Comparison of ENCODE assay signal across 1 cellular context in the genomic region with DNA sequence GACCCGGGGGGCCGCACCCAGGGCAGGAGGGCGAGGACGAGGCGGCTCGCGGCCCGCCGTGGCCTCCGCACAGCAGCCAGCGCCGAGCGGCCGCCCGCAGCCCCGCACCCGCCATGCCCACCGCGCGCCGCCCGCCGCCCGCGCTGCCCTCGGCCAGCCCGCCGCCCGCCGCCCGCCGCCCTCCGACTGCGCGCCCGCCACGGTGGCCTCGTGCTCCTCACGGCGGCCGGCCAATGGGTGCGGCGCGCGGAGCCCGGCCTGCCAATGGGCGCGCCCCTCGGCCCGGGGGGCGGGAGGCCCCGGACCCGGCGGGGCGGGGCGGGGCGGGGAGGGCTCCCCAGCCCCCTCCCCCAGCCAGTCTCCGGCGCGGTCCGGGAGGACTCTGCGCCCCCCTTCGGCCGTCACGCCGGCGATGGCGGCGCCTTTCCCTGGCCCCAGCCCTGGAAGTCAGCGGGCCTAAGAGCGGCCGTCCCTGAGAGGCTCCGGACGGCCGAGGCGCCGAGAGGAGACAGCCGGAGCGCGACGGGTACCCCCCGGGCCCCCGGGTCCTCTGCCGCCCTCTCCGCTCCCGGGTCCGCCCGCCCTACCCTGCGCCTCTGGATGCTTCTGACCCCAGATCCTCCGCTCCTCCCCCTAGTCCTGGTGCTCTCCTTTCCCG.
TF ChIP-seq lines count a peak whose summit lies in the region.

TSS of gene NT5DC2 (minus strand) at position 235 of the 658 bp plus-strand sequence. CDS start at position 115, 120 bp downstream.

TF ChIP-seq in HEK293, 187 proteins besides CTCF, POLR2A, EP300 and RAD21 (continued from another document):
- TF ChIP-seq PATZ1 (tag by site-specific recombination; IDR thresholded peaks at IDR 0.05) (peak; percentile 56), REPIN1 (tag by site-specific recombination; IDR thresholded peaks at IDR 0.05; ENCODE audit: low read depth) (no peak), ZBTB8A (tag by site-specific recombination; IDR thresholded peaks at IDR 0.05) (peak; percentile 87), ZBTB20 (tag by site-specific recombination; IDR thresholded peaks at IDR 0.05) (peak; percentile 74)
TF ChIP-seq in HEK293: peak in this region for 18.
